ENCODE assay signal across 30 cellular contexts in the genomic region with DNA sequence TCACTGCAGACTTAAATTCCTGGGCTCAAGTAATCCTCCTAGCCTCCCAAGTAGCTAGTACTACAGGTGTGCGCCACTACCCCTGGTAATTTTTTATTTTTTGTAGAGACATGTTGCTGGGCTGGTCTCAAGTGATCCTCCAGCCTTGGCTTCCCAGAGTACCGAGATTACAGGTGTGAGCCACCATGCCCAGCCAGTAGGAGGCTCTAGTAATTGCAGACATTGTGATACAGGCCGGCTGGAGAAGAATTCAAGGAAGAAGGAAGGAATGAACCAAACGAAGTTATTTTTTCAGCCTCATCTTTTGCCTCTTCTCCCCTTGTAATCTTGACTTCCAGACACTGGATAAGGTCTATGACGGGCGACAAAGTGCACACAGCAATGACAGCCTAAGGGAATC. TPM values are rescaled to one million over a fixed set of nuclear protein-coding genes. Genes with fewer than 3 reads are reported as not detected.
A peak's percentile ranks its signal among the peaks of the same experiment; 100 is the strongest.
DNase-seq lines count a peak whose midpoint lies in the region; ATAC-seq and TF ChIP-seq lines count a peak whose summit lies in the region.
"Had no signal": no experiment of that assay in that cellular context is flagged by ENCODE, and none has a peak within 500 bp of the region (broad histone marks: within the 10 kb centered on the region; RNA-seq: fewer than 3 reads in every experiment).

No MANE protein-coding gene starts in this region.

- H3K9me3 ChIP-seq in CD4-positive, alpha-beta T cell (ENCODE audit: control insufficient read depth, low read length) = no peaks in the 10 kb centered on the region
- H3K9me3 ChIP-seq in H9 (ENCODE audit: control insufficient read depth, low read depth, low read length) (no peaks in the 10 kb centered on the region), SU-DHL-6 (ENCODE audit: insufficient read depth, low read length) (no peaks in the 10 kb centered on the region)
- H3K9me3 ChIP-seq: BLaER1, breast epithelium, heart right ventricle, upper lobe of right lung had no signal

- H3K4ac ChIP-seq in H9 (ENCODE audit: low read depth, low read length) (no peak overlapping the region), mesendoderm (ENCODE audit: low read depth, low read length) (no peak overlapping the region)

- H3K27ac ChIP-seq in CD4-positive, alpha-beta T cell (ENCODE audit: low read depth, low read length) = no peak overlapping the region
- H3K27ac ChIP-seq in H9 (ENCODE audit: insufficient read length, low read depth, low read length) (no peak overlapping the region), SU-DHL-6 (ENCODE audit: low read depth, low read length) (no peak overlapping the region), mesendoderm (ENCODE audit: low read depth, low read length) (no peak overlapping the region)
- H3K27ac ChIP-seq: BLaER1, breast epithelium, heart right ventricle, KMS-11, upper lobe of right lung had no signal

- H2BK5ac ChIP-seq in H9 (ENCODE audit: insufficient read length, low read length) (no peak overlapping the region), mesendoderm (ENCODE audit: low read length) (no peak overlapping the region)

- H2AK5ac ChIP-seq in H9 (ENCODE audit: insufficient read length, low read length) (no peak overlapping the region), mesendoderm (ENCODE audit: low read length) (no peak overlapping the region)

- POLR2A ChIA-PET in CD4-positive, alpha-beta T cell (lab: Charles Lee) = no interaction called here

- H3K56ac ChIP-seq in H9 (ENCODE audit: insufficient read length, low read depth, low read length) = no peak overlapping the region
- H3K56ac ChIP-seq in mesendoderm (ENCODE audit: low read length) = no peak overlapping the region

- peaks cover 11% of the 10 kb centered on the region; the same call in 1 of the 2 replicates for H3F3A ChIP-seq in SU-DHL-6 (ENCODE audit: insufficient read depth)

- H3K4me1 ChIP-seq in H9 (ENCODE audit: insufficient read depth, low read length) (no peaks in the 10 kb centered on the region), mesendoderm (ENCODE audit: control insufficient read depth, low read depth, low read length) (no peaks in the 10 kb centered on the region)
- H3K4me1 ChIP-seq: breast epithelium had no signal

- H3K27me3 Mint-ChIP-seq in CD4-positive, alpha-beta T cell = no peaks in the 10 kb centered on the region
- H3K27me3 Mint-ChIP-seq in H9 (ENCODE audit: low read depth) = no peaks in the 10 kb centered on the region; the same call in 1 of the 2 replicates
- H3K27me3 Mint-ChIP-seq: activated naive CD4-positive, alpha-beta T cell treated with anti-CD3 and anti-CD28 coated beads, Interleukin-2, amount 10 ng/mL, durations not matched to agents 7 days and 5 days had no signal

- H3K23ac ChIP-seq in H9 (ENCODE audit: insufficient read length, low read depth, low read length) = no peak overlapping the region
- no peak overlapping the region for H3K23ac ChIP-seq in mesendoderm (ENCODE audit: low read length)

- no peak overlapping the region for H2BK120ac ChIP-seq in H9 (ENCODE audit: low read depth, low read length, poor library complexity, severe bottlenecking)
- H2BK120ac ChIP-seq in mesendoderm (ENCODE audit: low read depth, low read length) = no peak overlapping the region

- H3K9me3 Mint-ChIP-seq in CD4-positive, alpha-beta T cell = no peaks in the 10 kb centered on the region
- no peaks in the 10 kb centered on the region for H3K9me3 Mint-ChIP-seq in H9
- H3K9me3 Mint-ChIP-seq: activated naive CD4-positive, alpha-beta T cell treated with anti-CD3 and anti-CD28 coated beads, Interleukin-2, amount 10 ng/mL, durations not matched to agents 7 days and 5 days; nephron progenitor cell; stimulated activated effector memory CD8-positive, alpha-beta T cell treated with anti-CD3 and anti-CD28 coated beads, Interleukin-12 subunit alpha, Interleukin-12 subunit beta, amount 100 ng/mL, for 72 hours had no signal

- CTCF ChIA-PET in CD4-positive, alpha-beta T cell (lab: Charles Lee) = no interaction called here

- ATAC-seq in CD4-positive, alpha-beta T cell (ENCODE audit: poor library complexity) = no peak
- ATAC-seq in sciatic nerve = no peak
- ATAC-seq: GM12878; heart right ventricle; right cardiac atrium; Right ventricle myocardium inferior; stimulated activated effector memory CD8-positive, alpha-beta T cell treated with anti-CD3 and anti-CD28 coated beads, Interleukin-12 subunit alpha, Interleukin-12 subunit beta, amount 100 ng/mL, for 72 hours; upper lobe of right lung had no signal

- peaks cover 8% of the 10 kb centered on the region; the same call in 1 of the 2 replicates for H3K79me2 ChIP-seq in H9 (ENCODE audit: insufficient read depth, low read length)
- peaks cover 16% of the 10 kb centered on the region for H3K79me2 ChIP-seq in SU-DHL-6 (ENCODE audit: insufficient read depth, low read length)
- H3K79me2 ChIP-seq in mesendoderm (ENCODE audit: control insufficient read depth, insufficient read depth, low read length) = peaks cover 14% of the 10 kb centered on the region

- H3K9ac ChIP-seq in H9 (ENCODE audit: extremely low read depth, insufficient read length, low read length) (no peak overlapping the region), SU-DHL-6 (ENCODE audit: low read length) (no peak overlapping the region), mesendoderm (ENCODE audit: low read length) (no peak overlapping the region)
- H3K9ac ChIP-seq: BLaER1, KMS-11 had no signal

- no peak for TF ChIP-seq CTCF in CD4-positive, alpha-beta T cell (IDR thresholded peaks at IDR 0.05)
- peak; percentile 53 for TF ChIP-seq CTCF in H9 (conservative IDR thresholded peaks at IDR 0.05)
- TF ChIP-seq CTCF in SU-DHL-6 (IDR thresholded peaks at IDR 0.05; ENCODE audit: insufficient read depth, low read length, poor library complexity, severe bottlenecking) = peak; percentile 15

- WGBS in H9 (ENCODE audit: extremely low coverage, insufficient read length, low lambda C conversion rate) = no CpG with 5 or more reads among the region's 6 CpGs
- WGBS in mesendoderm (ENCODE audit: extremely low coverage, insufficient coverage, low lambda C conversion rate) = no CpG with 5 or more reads among the region's 6 CpGs

- no peak overlapping the region for H2BK20ac ChIP-seq in H9 (ENCODE audit: low read depth, low read length, poor library complexity, severe bottlenecking)

- H3K79me1 ChIP-seq in H9 (ENCODE audit: insufficient read depth, low read depth, low read length, poor library complexity, severe bottlenecking) = no peaks in the 10 kb centered on the region
- H3K79me1 ChIP-seq in mesendoderm (ENCODE audit: low read length) = no peaks in the 10 kb centered on the region

- no peaks in the 10 kb centered on the region for H3K27me3 ChIP-seq in CD4-positive, alpha-beta T cell (ENCODE audit: control insufficient read depth, insufficient read depth, low read length)
- no peaks in the 10 kb centered on the region for H3K27me3 ChIP-seq in H9 (ENCODE audit: insufficient read depth, low read length)
- H3K27me3 ChIP-seq in SU-DHL-6 (ENCODE audit: low read length) = no peaks in the 10 kb centered on the region
- no peaks in the 10 kb centered on the region for H3K27me3 ChIP-seq in mesendoderm (ENCODE audit: insufficient read depth, low read length, poor library complexity)
- H3K27me3 ChIP-seq: BLaER1, breast epithelium, heart right ventricle, upper lobe of right lung had no signal

- peaks cover 10% of the 10 kb centered on the region for H3K23me2 ChIP-seq in H9 (ENCODE audit: insufficient read length, low read depth, low read length, poor library complexity, severe bottlenecking)

- no peak overlapping the region for H3T11ph ChIP-seq in H9 (ENCODE audit: low read length)

- peak overlapping the region; percentile 58 for H3K4me3 Mint-ChIP-seq in CD4-positive, alpha-beta T cell
- H3K4me3 Mint-ChIP-seq in H9 = no peak overlapping the region
- H3K4me3 Mint-ChIP-seq: activated naive CD4-positive, alpha-beta T cell treated with anti-CD3 and anti-CD28 coated beads, Interleukin-2, amount 10 ng/mL, durations not matched to agents 7 days and 5 days; nephron progenitor cell; stimulated activated effector memory CD8-positive, alpha-beta T cell treated with anti-CD3 and anti-CD28 coated beads, Interleukin-12 subunit alpha, Interleukin-12 subunit beta, amount 100 ng/mL, for 72 hours had no signal

- no peak overlapping the region for H3K4me3 ChIP-seq in SU-DHL-6 (ENCODE audit: insufficient read depth, low read length, poor library complexity, severe bottlenecking)
- H3K4me3 ChIP-seq in mesendoderm (ENCODE audit: low read length) = no peak overlapping the region
- H3K4me3 ChIP-seq: BLaER1, breast epithelium, GM12878, heart right ventricle, lung, upper lobe of right lung had no signal

- peaks cover 15% of the 10 kb centered on the region for H3K4me1 Mint-ChIP-seq in CD4-positive, alpha-beta T cell (ENCODE audit: low read depth)
- H3K4me1 Mint-ChIP-seq in H9 = peaks cover 7 to 12% of the 10 kb centered on the region in 2 experiments

- H4K20me1 ChIP-seq in H9 (ENCODE audit: control insufficient read depth, insufficient read depth, insufficient read length) (no peaks in the 10 kb centered on the region), SU-DHL-6 (ENCODE audit: low read depth, low read length) (peaks cover 6% of the 10 kb centered on the region)

- no peak overlapping the region for H4K91ac ChIP-seq in H9 (ENCODE audit: insufficient read length, low read depth, low read length)

- no peak overlapping the region for H3K14ac ChIP-seq in H9 (ENCODE audit: insufficient read depth, low read length)

- peak overlapping the region; percentile 80 for H3K27ac Mint-ChIP-seq in CD4-positive, alpha-beta T cell
- H3K27ac Mint-ChIP-seq in H9 = no peak overlapping the region
- H3K27ac Mint-ChIP-seq: activated naive CD4-positive, alpha-beta T cell treated with anti-CD3 and anti-CD28 coated beads, Interleukin-2, amount 10 ng/mL, durations not matched to agents 7 days and 5 days; nephron progenitor cell; stimulated activated effector memory CD8-positive, alpha-beta T cell treated with anti-CD3 and anti-CD28 coated beads, Interleukin-12 subunit alpha, Interleukin-12 subunit beta, amount 100 ng/mL, for 72 hours had no signal

- no peak for DNase-seq in CD4-positive, alpha-beta T cell
- DNase-seq in H9 = peak; percentile 43
- DNase-seq in mesendoderm = peak; percentile 40
- no peak for DNase-seq in sciatic nerve (ENCODE audit: low spot score)
- no peak for DNase-seq in NCI-H2227 treated with DMSO at 0.1 percent for 48 hours (lab: John Stamatoyannopoulos, UW)
- DNase-seq in NCI-H69 (lab: John Stamatoyannopoulos, UW) = no peak
- no peak for DNase-seq in SK-N-DZ (ENCODE audit: low spot score)
- DNase-seq: ACHN; activated naive CD4-positive, alpha-beta T cell treated with anti-CD3 and anti-CD28 coated beads, Interleukin-2, amount 10 ng/mL, durations not matched to agents 7 days and 5 days; amygdala; DMS79; effector CD4-positive, alpha-beta T cell; heart right ventricle; NCI-H1436; NCI-H2107; nephron progenitor cell; right cardiac atrium; stimulated activated CD4-positive, alpha-beta T cell treated with anti-CD3 and anti-CD28 coated beads, Interleukin-12 subunit alpha, Interleukin-12 subunit beta, amount 100 ng/mL, for 4 hours; stimulated activated CD4-positive, alpha-beta T cell treated with anti-CD3 and anti-CD28 coated beads, Interleukin-4, amount 100 ng/mL, for 24 hours; substantia nigra; T-helper 9 cell; upper lobe of right lung had no signal

- no peaks in the 10 kb centered on the region for H3K9me2 ChIP-seq in SU-DHL-6 (replicated peaks; ENCODE audit: insufficient read depth, low read length)

- H2BK12ac ChIP-seq in H9 (ENCODE audit: insufficient read length, low read depth, low read length) = no peak overlapping the region

- peaks cover 9% of the 10 kb centered on the region for H3K36me3 Mint-ChIP-seq in CD4-positive, alpha-beta T cell (ENCODE audit: low read depth)
- H3K36me3 Mint-ChIP-seq in H9 (ENCODE audit: insufficient read depth in 1 of 3, low read depth in 3 of 3) = peaks cover 3 to 9% (median 9%) of the 10 kb centered on the region in 3 experiments

- peaks cover 6% of the 10 kb centered on the region; the same call in 1 of the 2 replicates for H3K36me3 ChIP-seq in SU-DHL-6 (ENCODE audit: low read length)
- no peaks in the 10 kb centered on the region for H3K36me3 ChIP-seq in mesendoderm (ENCODE audit: control insufficient read depth, insufficient read depth, low read length)
- H3K36me3 ChIP-seq: breast epithelium, upper lobe of right lung had no signal

- H3K4me2 ChIP-seq in H9 (ENCODE audit: insufficient read depth, insufficient read length, low read length) = no peak overlapping the region
- no peak overlapping the region for H3K4me2 ChIP-seq in SU-DHL-6 (ENCODE audit: low read depth, low read length, poor library complexity, severe bottlenecking)
- H3K4me2 ChIP-seq in mesendoderm (ENCODE audit: low read length) = no peak overlapping the region
- H3K4me2 ChIP-seq: BLaER1, KMS-11 had no signal

- H3K18ac ChIP-seq in H9 (ENCODE audit: insufficient read length, low read depth, low read length) (no peak overlapping the region), mesendoderm (ENCODE audit: low read length) (no peak overlapping the region)

- peak overlapping the region; percentile 53 for H2AFZ ChIP-seq in H9 (ENCODE audit: low read length)
- no peak overlapping the region for H2AFZ ChIP-seq in SU-DHL-6 (ENCODE audit: low read depth, low read length, severe bottlenecking)

- H4K5ac ChIP-seq in H9 (ENCODE audit: insufficient read length, low read depth, low read length) = no peak overlapping the region
- no peak overlapping the region for H4K5ac ChIP-seq in mesendoderm (ENCODE audit: low read length)

- no peak overlapping the region for H2BK15ac ChIP-seq in H9 (ENCODE audit: low read depth, low read length)
- H2BK15ac ChIP-seq in mesendoderm (replicated peaks; ENCODE audit: low read depth) = no peak overlapping the region

- no peak overlapping the region for H4K8ac ChIP-seq in H9 (replicated peaks; ENCODE audit: insufficient read length, low read depth, low read length)
- H4K8ac ChIP-seq in mesendoderm (ENCODE audit: low read depth, low read length) = no peak overlapping the region

- intact Hi-C loops in CD4-positive, alpha-beta T cell (cut with DNase I, micrococcal nuclease) = loop anchor here in 1 of 2 experiments (10.0 kb wide), 3 partner anchors 229 to 1409 kb away; a partner anchor contains a TSS
- intact Hi-C loops in sciatic nerve (cut with DNase I) = no loop called here

RNA-seq across cellular contexts. Expression of a gene that starts 3.2 kb away (rescaled TPM):
- 10 to 100 TPM; 67.8 to 80.3 TPM for total RNA-seq in CD4-positive, alpha-beta T cell
- total RNA-seq in H9 (2021) (123 and 132 TPM in 2 replicates), sciatic nerve (113 TPM)
- polyA plus RNA-seq in mesendoderm (2013, experiment 1 of 2) = 63.4 TPM
- 61.6 TPM for polyA plus RNA-seq in mesendoderm (2013, experiment 2 of 2)
- polyA plus RNA-seq in SK-N-DZ (2014; cell fraction: cytosol; rRNA removed) = 30.0 and 30.1 TPM in 2 replicates
- polyA plus RNA-seq in SK-N-DZ (2014; cell fraction: nucleus; rRNA removed) = 23.4 TPM in 2 replicates

Comparison
In these comparisons a context has a peak if more than half of its experiments do, and no peak if none do; other contexts are left out.
1. DNase-seq: peak in H9 (single experiment) and mesendoderm (single experiment); none in CD4-positive, alpha-beta T cell (0 of 10), sciatic nerve (single experiment), NCI-H2227 treated with DMSO at 0.1 percent for 48 hours (single experiment), NCI-H69 (single experiment) and SK-N-DZ (single experiment).